Comparison of ENCODE assay signal across 31 cellular contexts in genomic region chr1:48581256-48581655, GRCh38.
"Had no signal": no experiment of that assay in that cellular context is flagged by ENCODE, and none has a peak within 500 bp of the region (broad histone marks: within the 10 kb centered on the region; RNA-seq: fewer than 3 reads in every experiment).

No MANE protein-coding gene starts in this region.

- DNase-seq: activated CD4-positive, alpha-beta T cell treated with anti-CD3 and anti-CD28 coated beads, Interleukin-2, amount 10 ng/mL, durations not matched to agents 24 days and 14 days; activated CD4-positive, alpha-beta T cell treated with anti-CD3 and anti-CD28 coated beads, Interleukin-2, amount 50 U/mL, for 48 hours; activated CD8-positive, alpha-beta memory T cell treated with anti-CD3 and anti-CD28 coated beads, Interleukin-2, amount 50 U/mL, for 4 hours; activated gamma-delta T cell treated with Interleukin-2 at 50 U/mL for 16 hours; activated naive CD4-positive, alpha-beta T cell treated with anti-CD3 and anti-CD28 coated beads for 36 hours; activated naive CD8-positive, alpha-beta T cell treated with anti-CD3 and anti-CD28 coated beads, Interleukin-2, amount 50 U/mL, for 24 hours; activated T-cell treated with anti-CD3 and anti-CD28 coated beads for 4 hours; activated T-cell treated with anti-CD3 and anti-CD28 coated beads, Interleukin-2, amount 50 U/mL, for 4 hours; anterior cingulate cortex; caudate nucleus; cerebellar nuclear complex; NCI-H1436 treated with DMSO at 0.1 percent for 48 hours; NCI-H1694 treated with DMSO at 0.1 percent for 48 hours; NCI-H2029 treated with DMSO at 0.1 percent for 48 hours; NCI-H2107; NCI-H2171; NCI-H510A; NCI-H526; NCI-H748 treated with DMSO at 0.1 percent for 48 hours; NK-92 treated with Interleukin-12 subunit alpha and Interleukin-12 subunit beta, amount 100 ng/mL, for 24 hours; PC-3; Peyer's patch; RPMI8226; SHP77 treated with DMSO at 0.1 percent for 48 hours; T1000; WERI-Rb-1 had no signal

- H3K27ac Mint-ChIP-seq: activated CD4-positive, alpha-beta T cell treated with anti-CD3 and anti-CD28 coated beads, Interleukin-2, amount 10 ng/mL, durations not matched to agents 24 days and 14 days; activated naive CD4-positive, alpha-beta T cell treated with anti-CD3 and anti-CD28 coated beads for 36 hours; activated naive CD4-positive, alpha-beta T cell treated with anti-CD3 and anti-CD28 coated beads, Interleukin-2, amount 50 U/mL, for 72 hours; activated naive CD8-positive, alpha-beta T cell treated with anti-CD3 and anti-CD28 coated beads, Interleukin-2, amount 50 U/mL, for 24 hours; activated T-helper 1 cell treated with anti-CD3 and anti-CD28 coated beads, Interleukin-12 subunit alpha, Interleukin-12 subunit beta, Interleukin-2, Interleukin-4 antibody, amounts not matched to agents 30 ng/mL and 10 ng/mL and 1 ng/mL, durations not matched to agents 14 hours and 24 hours and 36 hours; brain had no signal

- H3K4me1 ChIP-seq: Peyer's patch, SJSA1 had no signal

- H3K27me3 Mint-ChIP-seq: activated naive CD8-positive, alpha-beta T cell treated with anti-CD3 and anti-CD28 coated beads, Interleukin-2, amount 50 U/mL, for 24 hours had no signal

- H3K4me2 ChIP-seq: KMS-11 had no signal

- H3K9me3 Mint-ChIP-seq: activated CD4-positive, alpha-beta T cell treated with anti-CD3 and anti-CD28 coated beads, Interleukin-2, amount 10 ng/mL, durations not matched to agents 24 days and 14 days; activated naive CD4-positive, alpha-beta T cell treated with anti-CD3 and anti-CD28 coated beads for 36 hours; activated naive CD4-positive, alpha-beta T cell treated with anti-CD3 and anti-CD28 coated beads, Interleukin-2, amount 50 U/mL, for 72 hours; activated naive CD8-positive, alpha-beta T cell treated with anti-CD3 and anti-CD28 coated beads, Interleukin-2, amount 50 U/mL, for 24 hours; activated T-cell treated with anti-CD3 and anti-CD28 coated beads, Interleukin-2, amount 50 U/mL, for 4 hours; activated T-helper 1 cell treated with anti-CD3 and anti-CD28 coated beads, Interleukin-12 subunit alpha, Interleukin-12 subunit beta, Interleukin-2, Interleukin-4 antibody, amounts not matched to agents 30 ng/mL and 10 ng/mL and 1 ng/mL, durations not matched to agents 14 hours and 24 hours and 36 hours; brain had no signal

- H3K4me1 Mint-ChIP-seq: activated CD4-positive, alpha-beta T cell treated with anti-CD3 and anti-CD28 coated beads, Interleukin-2, amount 10 ng/mL, durations not matched to agents 24 days and 14 days; activated naive CD8-positive, alpha-beta T cell treated with anti-CD3 and anti-CD28 coated beads, Interleukin-2, amount 50 U/mL, for 24 hours had no signal

- H3K4me3 ChIP-seq: Peyer's patch, SJSA1 had no signal

- H3K27me3 ChIP-seq: Peyer's patch, SJSA1 had no signal

- ATAC-seq: activated naive CD4-positive, alpha-beta T cell treated with anti-CD3 and anti-CD28 coated beads, Interleukin-2, amount 50 U/mL, for 72 hours; activated naive CD8-positive, alpha-beta T cell treated with anti-CD3 and anti-CD28 coated beads, Interleukin-2, amount 50 U/mL, for 24 hours; activated T-cell treated with anti-CD3 and anti-CD28 coated beads, Interleukin-2, amount 50 U/mL, for 4 hours; PC-3 had no signal

- H3K27ac ChIP-seq: KMS-11, Peyer's patch, SJSA1, WERI-Rb-1 had no signal

- H3K36me3 Mint-ChIP-seq: activated naive CD4-positive, alpha-beta T cell treated with anti-CD3 and anti-CD28 coated beads, Interleukin-2, amount 50 U/mL, for 72 hours; brain had no signal

- H3K36me3 ChIP-seq: Peyer's patch, SJSA1, WERI-Rb-1 had no signal

- H3K9me3 ChIP-seq: Peyer's patch, SJSA1 had no signal

- H3K9ac ChIP-seq: KMS-11 had no signal

- H3K4me3 Mint-ChIP-seq: activated CD4-positive, alpha-beta T cell treated with anti-CD3 and anti-CD28 coated beads, Interleukin-2, amount 10 ng/mL, durations not matched to agents 24 days and 14 days; activated naive CD4-positive, alpha-beta T cell treated with anti-CD3 and anti-CD28 coated beads for 36 hours; activated naive CD8-positive, alpha-beta T cell treated with anti-CD3 and anti-CD28 coated beads, Interleukin-2, amount 50 U/mL, for 24 hours; activated T-cell treated with anti-CD3 and anti-CD28 coated beads, Interleukin-2, amount 50 U/mL, for 4 hours; activated T-helper 1 cell treated with anti-CD3 and anti-CD28 coated beads, Interleukin-12 subunit alpha, Interleukin-12 subunit beta, Interleukin-2, Interleukin-4 antibody, amounts not matched to agents 30 ng/mL and 10 ng/mL and 1 ng/mL, durations not matched to agents 14 hours and 24 hours and 36 hours; brain had no signal
